In genomic region chr7:16993543-16993942, GRCh38 we compare ENCODE assay signal across 20 cellular contexts.
"Had no signal": no experiment of that assay in that cellular context is flagged by ENCODE, and none has a peak within 500 bp of the region (broad histone marks: within the 10 kb centered on the region; RNA-seq: fewer than 3 reads in every experiment).

No MANE protein-coding gene starts in this region.

- H3K27ac ChIP-seq: adrenal gland, brain microvascular endothelial cell, neutrophil, pancreas, prostate gland, transverse colon had no signal

- H3K9me3 ChIP-seq: adrenal gland, neutrophil, pancreas, prostate gland had no signal

- DNase-seq: activated CD4-positive, alpha-beta T cell treated with anti-CD3 and anti-CD28 coated beads for 36 hours; activated CD4-positive, alpha-beta T cell treated with anti-CD3 and anti-CD28 coated beads, Interleukin-2, amount 50 U/mL, for 4 hours; activated CD4-positive, CD25-positive, alpha-beta regulatory T cell; activated effector memory CD4-positive, alpha-beta T cell treated with Interleukin-2 at 50 U/mL for 16 hours; activated naive CD4-positive, alpha-beta T cell treated with Interleukin-2 at 50 U/mL for 16 hours; activated T-cell treated with anti-CD3 and anti-CD28 coated beads for 4 hours; activated T-cell treated with anti-CD3 and anti-CD28 coated beads, Interleukin-2, amount 50 U/mL, for 72 hours; brain microvascular endothelial cell; caudate nucleus; cortex of kidney; effector memory CD8-positive, alpha-beta T cell; left ventricle myocardium superior; mammary epithelial cell; pancreas; stimulated activated CD4-positive, alpha-beta T cell treated with anti-CD3 and anti-CD28 coated beads, Interleukin-2, amount 100 ng/mL, for 48 hours; stimulated activated naive CD4-positive, alpha-beta T cell treated with Interleukin-2 at 50 U/mL for 16 hours; transverse colon had no signal

- H3K4me3 ChIP-seq: adrenal gland, pancreas, prostate gland, transverse colon had no signal

- H3K36me3 ChIP-seq: adrenal gland, brain microvascular endothelial cell, neutrophil, pancreas, prostate gland, transverse colon had no signal

- H3K27me3 ChIP-seq: adrenal gland, brain microvascular endothelial cell, neutrophil, pancreas, transverse colon had no signal
